In genomic region chr2:219552382-219553167, GRCh38 we compare ENCODE assay signal across 1 cellular context.
TF ChIP-seq lines count a peak whose summit lies in the region.

No MANE protein-coding gene starts in this region.

TF ChIP-seq in WTC11, 78 proteins besides CTCF, POLR2A, EP300 and RAD21 (continued from another document):
- TF ChIP-seq TP53 (CRISPR knock-in tag; IDR thresholded peaks at IDR 0.05), result peak; percentile 87; the same call in 1 of the 2 replicates
- TF ChIP-seq ATF1 (CRISPR knock-in tag; IDR thresholded peaks at IDR 0.05), result 0 out of 2 replicates have a peak, but pooled peaks have one; percentile 57
- TF ChIP-seq, protein P1, sequence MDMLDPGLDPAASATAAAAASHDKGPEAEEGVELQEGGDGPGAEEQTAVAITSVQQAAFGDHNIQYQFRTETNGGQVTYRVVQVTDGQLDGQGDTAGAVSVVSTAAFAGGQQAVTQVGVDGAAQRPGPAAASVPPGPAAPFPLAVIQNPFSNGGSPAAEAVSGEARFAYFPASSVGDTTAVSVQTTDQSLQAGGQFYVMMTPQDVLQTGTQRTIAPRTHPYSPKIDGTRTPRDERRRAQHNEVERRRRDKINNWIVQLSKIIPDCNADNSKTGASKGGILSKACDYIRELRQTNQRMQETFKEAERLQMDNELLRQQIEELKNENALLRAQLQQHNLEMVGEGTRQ (CRISPR knock-in tag; IDR thresholded peaks at IDR 0.05), result peak; percentile 20; the same call in 1 of the 2 replicates
- peak; percentile 86 for TF ChIP-seq FOXP4 (CRISPR knock-in tag; IDR thresholded peaks at IDR 0.05)
